In the genomic region with DNA sequence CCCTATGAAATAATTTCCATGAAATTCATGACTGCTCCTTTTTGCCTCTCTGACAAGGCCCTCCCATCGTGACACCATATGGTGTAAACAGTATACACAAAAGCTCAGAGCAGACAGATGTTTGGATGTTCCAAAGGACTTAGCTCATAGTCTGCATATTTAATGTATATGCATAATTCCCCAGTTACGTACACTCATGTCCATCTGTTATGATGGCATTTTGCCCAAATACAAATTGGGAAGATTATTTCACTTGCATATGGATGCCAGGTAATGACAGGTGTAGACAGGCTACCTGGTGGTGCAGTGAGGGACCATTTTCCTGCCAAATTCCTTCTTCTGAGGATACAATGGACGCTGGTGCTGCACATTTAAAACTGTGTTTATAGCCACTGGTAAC, we compare ENCODE assay signal across 22 cellular contexts.
A peak's percentile ranks its signal among the peaks of the same experiment; 100 is the strongest.
DNase-seq lines count a peak whose midpoint lies in the region; ATAC-seq and TF ChIP-seq lines count a peak whose summit lies in the region.
"Had no signal": no experiment of that assay in that cellular context is flagged by ENCODE, and none has a peak within 500 bp of the region (broad histone marks: within the 10 kb centered on the region; RNA-seq: fewer than 3 reads in every experiment).

No MANE protein-coding gene starts in this region.

- peak; percentile 95 for DNase-seq in DMS 273 (lab: John Stamatoyannopoulos, UW; ENCODE audit: unreplicated experiment)
- DNase-seq in NCI-H2081 (lab: John Stamatoyannopoulos, UW), result peak; percentile 40 to 78
- DNase-seq in NCI-H524 treated with DMSO at 0.1 percent for 48 hours (lab: John Stamatoyannopoulos, UW), result peak; percentile 79
- no peak for DNase-seq in smooth muscle cell (lab: John Stamatoyannopoulos, UW; ENCODE audit: unreplicated experiment)
- no peak for DNase-seq in immature natural killer cell
- no peak for DNase-seq in Caco-2
- DNase-seq: Calu3; CD8-positive, alpha-beta T cell; GF-D8; KBM-7; MV-4-11; NCI-H1694; NCI-H2029 treated with DMSO at 0.1 percent for 48 hours; NCI-H774; Right ventricle myocardium superior; RPMI8226; T-helper 2 cell had no signal

- H3K9me3 ChIP-seq in smooth muscle cell (replicated peaks; ENCODE audit: low read depth) (no peaks in the 10 kb centered on the region), Caco-2 (no peaks in the 10 kb centered on the region)
- H3K9me3 ChIP-seq: SJSA1 had no signal

- H3K27ac ChIP-seq in smooth muscle cell (ENCODE audit: low read depth), result peak overlapping the region; percentile 25
- H3K27ac ChIP-seq: C4-2B, SJSA1 had no signal

- H3K27ac Mint-ChIP-seq in immature natural killer cell (no peak overlapping the region), Caco-2 (ENCODE audit: unreplicated experiment) (no peak overlapping the region)
- H3K27ac Mint-ChIP-seq: B cell; CD8-positive, alpha-beta T cell had no signal

- POLR2A ChIA-PET in Caco-2 (lab: Charles Lee), result no interaction called here

- no peaks in the 10 kb centered on the region for H3K27me3 ChIP-seq in smooth muscle cell (ENCODE audit: low read depth)
- H3K27me3 ChIP-seq in Caco-2 (replicated peaks; ENCODE audit: control insufficient read depth, insufficient read depth, low read length), result no peaks in the 10 kb centered on the region
- H3K27me3 ChIP-seq: SJSA1 had no signal

- no peaks in the 10 kb centered on the region for H3F3A ChIP-seq in smooth muscle cell (ENCODE audit: low read depth)

- no peaks in the 10 kb centered on the region for H4K20me1 ChIP-seq in smooth muscle cell (ENCODE audit: low read depth)

- H3K36me3 Mint-ChIP-seq in immature natural killer cell, result peaks cover 0 to 3% (median 0%) of the 10 kb centered on the region in 3 donors
- H3K36me3 Mint-ChIP-seq in Caco-2 (ENCODE audit: insufficient read depth, unreplicated experiment), result no peaks in the 10 kb centered on the region
- H3K36me3 Mint-ChIP-seq: CD8-positive, alpha-beta T cell had no signal

- H3K9ac ChIP-seq in smooth muscle cell (ENCODE audit: low read depth), result no peak overlapping the region

- H3K4me3 ChIP-seq in smooth muscle cell, result no peak overlapping the region
- no peak overlapping the region for H3K4me3 ChIP-seq in Caco-2 (ENCODE audit: low read depth, low read length)
- H3K4me3 ChIP-seq: SJSA1 had no signal

- H3K4me2 ChIP-seq in smooth muscle cell, result peak overlapping the region; percentile 18

- TF ChIP-seq CTCF in smooth muscle cell (IDR thresholded peaks at IDR 0.05; ENCODE audit: borderline replicate concordance, insufficient read depth, poor library complexity, severe bottlenecking) (no peak), Caco-2 (IDR thresholded peaks at IDR 0.05; ENCODE audit: insufficient read depth in 1 of 2, low read depth in 1 of 2, low read length in 1 of 2, severe bottlenecking in 1 of 2, unreplicated experiment in 1 of 2) (no peak)

- intact Hi-C loops in Caco-2 (cut with micrococcal nuclease; ENCODE audit: unreplicated experiment), result no loop called here

- no peak overlapping the region for H3K4me3 Mint-ChIP-seq in immature natural killer cell
- no peak overlapping the region for H3K4me3 Mint-ChIP-seq in Caco-2 (ENCODE audit: unreplicated experiment)
- H3K4me3 Mint-ChIP-seq: B cell; CD8-positive, alpha-beta T cell had no signal

- no peak for ATAC-seq in GM21529 (IDR thresholded peaks at IDR 0.05; ENCODE audit: unreplicated experiment)
- no peak for ATAC-seq in HG03095 (IDR thresholded peaks at IDR 0.05; ENCODE audit: unreplicated experiment)
- ATAC-seq: CD8-positive, alpha-beta T cell had no signal

- H3K9me3 Mint-ChIP-seq in immature natural killer cell, result peaks cover 16 to 57% (median 41%) of the 10 kb centered on the region in 6 donors
- H3K9me3 Mint-ChIP-seq in Caco-2 (ENCODE audit: unreplicated experiment), result no peaks in the 10 kb centered on the region

- no TSS peak for BruUV-seq in Caco-2 (replicated peaks; lab: Mats Ljungman, UMichigan)

- no peaks in the 10 kb centered on the region for H3K36me3 ChIP-seq in smooth muscle cell (ENCODE audit: low read depth)
- H3K36me3 ChIP-seq in Caco-2 (ENCODE audit: control insufficient read depth, insufficient read depth, low read length), result no peaks in the 10 kb centered on the region
- H3K36me3 ChIP-seq: SJSA1 had no signal

- no peaks in the 10 kb centered on the region for H3K79me2 ChIP-seq in smooth muscle cell (ENCODE audit: low read depth)

- no peak overlapping the region for H2AFZ ChIP-seq in smooth muscle cell (ENCODE audit: low read depth)

- H3K4me1 Mint-ChIP-seq in immature natural killer cell, result no peaks in the 10 kb centered on the region
- H3K4me1 Mint-ChIP-seq in Caco-2 (ENCODE audit: low read depth, unreplicated experiment), result no peaks in the 10 kb centered on the region
- H3K4me1 Mint-ChIP-seq: B cell had no signal

- H3K27me3 Mint-ChIP-seq in immature natural killer cell (ENCODE audit: low read depth in 3 of 3), result peaks cover 0 to 2% (median under 1%) of the 10 kb centered on the region in 3 donors
- H3K27me3 Mint-ChIP-seq in Caco-2 (ENCODE audit: insufficient read depth, unreplicated experiment), result no peaks in the 10 kb centered on the region
- H3K27me3 Mint-ChIP-seq: B cell had no signal

- WGBS in smooth muscle cell (ENCODE audit: low lambda C conversion rate), result 62% methylated on average over 3 of the region's 3 CpGs

- H3K4me1 ChIP-seq in smooth muscle cell (ENCODE audit: low read depth), result no peaks in the 10 kb centered on the region
- no peaks in the 10 kb centered on the region for H3K4me1 ChIP-seq in Caco-2
- H3K4me1 ChIP-seq: SJSA1 had no signal

- CTCF ChIA-PET in Caco-2 (lab: Charles Lee), result no interaction called here

Comparison
In these comparisons a context has a peak if more than half of its experiments do, and no peak if none do; other contexts are left out.
1. DNase-seq: peak in DMS 273 (single experiment), NCI-H2081 (2 of 2) and NCI-H524 treated with DMSO at 0.1 percent for 48 hours (single experiment); none in smooth muscle cell (single experiment), immature natural killer cell (0 of 3) and Caco-2 (0 of 2).